ENCODE assay signal across 7 cellular contexts in genomic region chr10:56360583-56360966, GRCh38. TPM values are rescaled to one million over a fixed set of nuclear protein-coding genes. Genes with fewer than 3 reads are reported as not detected.
DNase-seq lines count a peak whose midpoint lies in the region; ATAC-seq lines count a peak whose summit lies in the region.

No MANE protein-coding gene starts in this region.

- peak overlapping the region; percentile 89 for H3K27ac Mint-ChIP-seq in activated T-helper 1 cell treated with anti-CD3 and anti-CD28 coated beads, Interleukin-12 subunit alpha, Interleukin-12 subunit beta, Interleukin-2, Interleukin-4 antibody, amounts not matched to agents 30 ng/mL and 10 ng/mL and 1 ng/mL, durations not matched to agents 14 hours and 24 hours and 36 hours
- H3K27ac Mint-ChIP-seq in stimulated activated naive CD8-positive, alpha-beta T cell treated with anti-CD3 and anti-CD28 coated beads, Interleukin-15, amount 100 ng/mL, for 72 hours, result peak overlapping the region; percentile 98

- peak overlapping the region; percentile 99 for H3K4me3 Mint-ChIP-seq in activated T-helper 1 cell treated with anti-CD3 and anti-CD28 coated beads, Interleukin-12 subunit alpha, Interleukin-12 subunit beta, Interleukin-2, Interleukin-4 antibody, amounts not matched to agents 30 ng/mL and 10 ng/mL and 1 ng/mL, durations not matched to agents 14 hours and 24 hours and 36 hours
- peak overlapping the region; percentile 92 to 97 for H3K4me3 Mint-ChIP-seq in stimulated activated naive CD8-positive, alpha-beta T cell treated with anti-CD3 and anti-CD28 coated beads, Interleukin-15, amount 100 ng/mL, for 72 hours

- peaks cover 60% of the 10 kb centered on the region for H3K4me1 Mint-ChIP-seq in activated T-helper 1 cell treated with anti-CD3 and anti-CD28 coated beads, Interleukin-12 subunit alpha, Interleukin-12 subunit beta, Interleukin-2, Interleukin-4 antibody, amounts not matched to agents 30 ng/mL and 10 ng/mL and 1 ng/mL, durations not matched to agents 14 hours and 24 hours and 36 hours (ENCODE audit: low read depth)
- peaks cover 42% of the 10 kb centered on the region for H3K4me1 Mint-ChIP-seq in stimulated activated naive CD8-positive, alpha-beta T cell treated with anti-CD3 and anti-CD28 coated beads, Interleukin-15, amount 100 ng/mL, for 72 hours

- intact Hi-C loops in activated T-helper 1 cell treated with anti-CD3 and anti-CD28 coated beads, Interleukin-12 subunit alpha, Interleukin-12 subunit beta, Interleukin-2, Interleukin-4 antibody, amounts not matched to agents 30 ng/mL and 10 ng/mL and 1 ng/mL, durations not matched to agents 14 hours and 24 hours and 36 hours (cut with micrococcal nuclease), result loop anchor here (5.0 kb wide), 1 partner anchor 1922 kb away; no protein-coding TSS in a partner anchor

- DNase-seq in activated T-helper 1 cell treated with anti-CD3 and anti-CD28 coated beads, Interleukin-12 subunit alpha, Interleukin-12 subunit beta, Interleukin-2, Interleukin-4 antibody, amounts not matched to agents 30 ng/mL and 10 ng/mL and 1 ng/mL, durations not matched to agents 14 hours and 24 hours and 36 hours (ENCODE audit: low spot score), result no peak
- DNase-seq in islet precursor cell (peak; percentile 53), AG08396 (ENCODE audit: low spot score) (no peak)
- DNase-seq in stimulated activated naive CD8-positive, alpha-beta T cell treated with anti-CD3 and anti-CD28 coated beads, Interleukin-15, amount 100 ng/mL, for 72 hours, result no peak
- DNase-seq in activated effector memory CD4-positive, alpha-beta T cell treated with anti-CD3 and anti-CD28 coated beads, Interleukin-2, amount 50 U/mL, for 16 hours, result no peak

- ATAC-seq in HG03045 (IDR thresholded peaks at IDR 0.05; ENCODE audit: unreplicated experiment), result peak; percentile 0
- no peak for ATAC-seq in stimulated activated naive CD8-positive, alpha-beta T cell treated with anti-CD3 and anti-CD28 coated beads, Interleukin-15, amount 100 ng/mL, for 72 hours
- ATAC-seq in HG02840 (IDR thresholded peaks at IDR 0.05; ENCODE audit: low FRiP score, unreplicated experiment), result no peak

- H3K27me3 Mint-ChIP-seq in activated T-helper 1 cell treated with anti-CD3 and anti-CD28 coated beads, Interleukin-12 subunit alpha, Interleukin-12 subunit beta, Interleukin-2, Interleukin-4 antibody, amounts not matched to agents 30 ng/mL and 10 ng/mL and 1 ng/mL, durations not matched to agents 14 hours and 24 hours and 36 hours (ENCODE audit: insufficient read depth), result no peaks in the 10 kb centered on the region
- H3K27me3 Mint-ChIP-seq in stimulated activated naive CD8-positive, alpha-beta T cell treated with anti-CD3 and anti-CD28 coated beads, Interleukin-15, amount 100 ng/mL, for 72 hours, result no peaks in the 10 kb centered on the region

- H3K36me3 Mint-ChIP-seq in activated T-helper 1 cell treated with anti-CD3 and anti-CD28 coated beads, Interleukin-12 subunit alpha, Interleukin-12 subunit beta, Interleukin-2, Interleukin-4 antibody, amounts not matched to agents 30 ng/mL and 10 ng/mL and 1 ng/mL, durations not matched to agents 14 hours and 24 hours and 36 hours (ENCODE audit: low read depth), result peaks cover 29% of the 10 kb centered on the region

- no peaks in the 10 kb centered on the region for H3K9me3 Mint-ChIP-seq in activated T-helper 1 cell treated with anti-CD3 and anti-CD28 coated beads, Interleukin-12 subunit alpha, Interleukin-12 subunit beta, Interleukin-2, Interleukin-4 antibody, amounts not matched to agents 30 ng/mL and 10 ng/mL and 1 ng/mL, durations not matched to agents 14 hours and 24 hours and 36 hours
- H3K9me3 Mint-ChIP-seq in stimulated activated naive CD8-positive, alpha-beta T cell treated with anti-CD3 and anti-CD28 coated beads, Interleukin-15, amount 100 ng/mL, for 72 hours, result no peaks in the 10 kb centered on the region

RNA-seq across cellular contexts. Expression of gene ZWINT, which starts 0.5 kb away (rescaled TPM):
- 101 and 104 TPM in 2 replicates for total RNA-seq in activated T-helper 1 cell treated with anti-CD3 and anti-CD28 coated beads, Interleukin-12 subunit alpha, Interleukin-12 subunit beta, Interleukin-2, Interleukin-4 antibody, amounts not matched to agents 30 ng/mL and 10 ng/mL and 1 ng/mL, durations not matched to agents 14 hours and 24 hours and 36 hours
